ENCODE assay signal across 8 cellular contexts in genomic region chr20:48432156-48432832, GRCh38.
DNase-seq lines count a peak whose midpoint lies in the region; ATAC-seq and TF ChIP-seq lines count a peak whose summit lies in the region.
"Not testable (repeated sequence)": the region's sequence is repeated elsewhere in the genome, so short reads cannot be mapped to it uniquely, and the experiment has no call there.

No MANE protein-coding gene starts in this region.

- ATAC-seq in Right ventricle myocardium superior (ENCODE audit: poor library complexity) = peak; percentile 85

- H3K4me3 ChIP-seq in BLaER1 = 0 out of 2 replicates have a peak overlapping the region, but pooled peaks have one; percentile 6
- H3K4me3 ChIP-seq in HEK293 (ENCODE audit: low read depth, low read length); MG63; SJCRH30: not testable (repeated sequence)

- CTCF ChIA-PET in HEK293 (lab: Yijun Ruan, JAX) = not testable (repeated sequence)

- POLR2A ChIA-PET in HEK293 (lab: Yijun Ruan, JAX) = not testable (repeated sequence)

- not testable (repeated sequence) for H3K36me3 Mint-ChIP-seq in activated naive CD8-positive, alpha-beta T cell; progenitor cell of endocrine pancreas (ENCODE audit: insufficient read depth)

- not testable (repeated sequence) for H4K20me1 ChIP-seq in BLaER1

- peak overlapping the region; percentile 10 for H3K27ac Mint-ChIP-seq in activated naive CD8-positive, alpha-beta T cell
- H3K27ac Mint-ChIP-seq in progenitor cell of endocrine pancreas = peak overlapping the region; percentile 33

- not testable (repeated sequence) for H3K36me3 ChIP-seq in BLaER1; HEK293 (ENCODE audit: control insufficient read depth in 2 of 2, insufficient read depth in 1 of 2, low read length in 2 of 2); MG63; SJCRH30

- peak; percentile 75 for DNase-seq in EH (ENCODE audit: low read depth)
- peak; percentile 41 for DNase-seq in MG63
- DNase-seq in SJCRH30 = peak; percentile 76 to 80
- not testable (repeated sequence) for DNase-seq in Right ventricle myocardium superior; progenitor cell of endocrine pancreas (ENCODE audit: low spot score, unreplicated experiment)

- intact Hi-C loops in Right ventricle myocardium superior (cut with DNase I) = not testable (repeated sequence)

- H3K4me2 ChIP-seq in BLaER1 = peak overlapping the region; percentile 50

- not testable (repeated sequence) for H3K4me3 Mint-ChIP-seq in activated naive CD8-positive, alpha-beta T cell; progenitor cell of endocrine pancreas (ENCODE audit: low read depth)

- H3K27me3 ChIP-seq in BLaER1, SJCRH30: not testable (repeated sequence)
- H3K27me3 ChIP-seq in MG63 = peaks cover 23% of the 10 kb centered on the region

- peaks cover 12% of the 10 kb centered on the region for H3K9me3 Mint-ChIP-seq in activated naive CD8-positive, alpha-beta T cell (ENCODE audit: low read depth)
- H3K9me3 Mint-ChIP-seq in progenitor cell of endocrine pancreas (ENCODE audit: low read depth) = not testable (repeated sequence)

- not testable (repeated sequence) for H3K9ac ChIP-seq in BLaER1

- H3K4me1 ChIP-seq in BLaER1 (peaks cover 22% of the 10 kb centered on the region), SJCRH30 (peaks cover 15% of the 10 kb centered on the region)
- H3K4me1 ChIP-seq in HEK293 (ENCODE audit: control insufficient read depth, insufficient read depth, low read length) = not testable (repeated sequence)

- not testable (repeated sequence) for H3K27me3 Mint-ChIP-seq in activated naive CD8-positive, alpha-beta T cell
- peaks cover 12% of the 10 kb centered on the region for H3K27me3 Mint-ChIP-seq in progenitor cell of endocrine pancreas

- peak overlapping the region; percentile 72 for H3K27ac ChIP-seq in BLaER1
- H3K27ac ChIP-seq in HEK293 (ENCODE audit: extremely low read depth, low read depth, low read length) = not testable (repeated sequence)
- peak overlapping the region; percentile 38 for H3K27ac ChIP-seq in SJCRH30

- H3K9me3 ChIP-seq in BLaER1; HEK293 (ENCODE audit: control insufficient read depth, insufficient read depth, low read depth, low read length); MG63; SJCRH30 (replicated peaks): not testable (repeated sequence)

- H3K4me1 Mint-ChIP-seq in activated naive CD8-positive, alpha-beta T cell (ENCODE audit: low read depth) = peaks cover 15% of the 10 kb centered on the region
- H3K4me1 Mint-ChIP-seq in progenitor cell of endocrine pancreas (ENCODE audit: low read depth) = not testable (repeated sequence)

- not testable (repeated sequence) for TF ChIP-seq CTCF in HEK293 (tag by site-specific recombination; IDR thresholded peaks at IDR 0.05); progenitor cell of endocrine pancreas (IDR thresholded peaks at IDR 0.05; ENCODE audit: unreplicated experiment)

TF ChIP-seq in HEK293, 187 proteins besides CTCF, POLR2A, EP300 and RAD21:
- TF ChIP-seq ZNF561 (tag by site-specific recombination; IDR thresholded peaks at IDR 0.05; ENCODE audit: borderline replicate concordance) = 0 out of 2 replicates have a peak, but pooled peaks have one; percentile 26
TF ChIP-seq in HEK293: peak in this region for 1; not testable (repeated sequence) for 186.
